In the genomic region with DNA sequence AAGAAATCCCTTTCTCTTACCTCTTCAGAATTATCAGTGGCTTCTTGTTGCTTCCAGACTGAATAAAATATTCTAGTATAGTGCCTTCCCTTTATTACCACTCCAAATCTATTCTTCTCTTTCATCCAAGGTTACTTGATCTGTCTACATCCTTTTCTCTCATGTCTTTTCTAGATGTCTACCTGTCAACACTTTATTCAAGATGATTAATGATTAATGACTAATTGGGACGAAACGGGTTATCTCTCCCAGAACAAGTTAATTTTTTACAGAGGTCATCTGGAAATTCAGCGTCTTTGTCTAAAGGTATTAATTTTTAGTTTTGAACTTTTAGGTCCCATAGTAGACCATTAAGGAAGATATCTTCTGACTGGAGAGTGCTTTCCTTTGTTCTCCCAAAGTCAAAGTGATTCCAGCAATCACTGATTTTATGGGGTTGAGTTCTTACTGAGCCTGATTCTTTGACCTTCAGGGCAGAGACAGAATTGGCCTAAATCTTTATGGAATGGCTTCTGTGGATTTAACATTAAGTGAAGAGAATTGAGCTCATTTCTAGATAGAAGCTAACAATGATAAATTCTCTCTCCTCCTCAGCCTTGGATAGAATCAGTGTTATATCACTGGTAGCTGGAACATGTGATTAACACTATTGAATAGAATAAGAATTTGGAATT, we compare ENCODE assay signal across 22 cellular contexts. TPM values are rescaled to one million over a fixed set of nuclear protein-coding genes. Genes with fewer than 3 reads are reported as not detected.
DNase-seq lines count a peak whose midpoint lies in the region; ATAC-seq, FAIRE-seq and TF ChIP-seq lines count a peak whose summit lies in the region.
"Had no signal": no experiment of that assay in that cellular context is flagged by ENCODE, and none has a peak within 500 bp of the region (broad histone marks: within the 10 kb centered on the region; RNA-seq: fewer than 3 reads in every experiment).

No MANE protein-coding gene starts in this region.

- TF ChIP-seq RAD21 in K562 (CRISPR knock-in tag; conservative IDR thresholded peaks at IDR 0.05 in 1 of 2, IDR thresholded peaks at IDR 0.05 in 1 of 2), result no peak

- H3K9me3 ChIP-seq in K562 (replicated peaks; ENCODE audit: control insufficient read depth, insufficient read depth, low read depth, low read length), result no peaks in the 10 kb centered on the region
- H3K9me3 ChIP-seq: BLaER1 had no signal

- POLR2A ChIA-PET in K562 (lab: Yijun Ruan, JAX), result no interaction called here

- no peak overlapping the region for H3K4me2 ChIP-seq in K562 (ENCODE audit: insufficient read depth, low read length)
- H3K4me2 ChIP-seq: BLaER1, GM23338 had no signal

- H3K4me1 Mint-ChIP-seq in activated T-cell treated with anti-CD3 and anti-CD28 coated beads, Interleukin-2, amount 50 U/mL, for 72 hours (ENCODE audit: low read depth), result no peaks in the 10 kb centered on the region
- H3K4me1 Mint-ChIP-seq: CD14-positive monocyte; CD4-positive, alpha-beta memory T cell; GM23338 had no signal

- H3K27ac ChIP-seq in K562 (ENCODE audit: extremely low read depth, low read depth, low read length), result no peak overlapping the region
- H3K27ac ChIP-seq: BLaER1 had no signal

- FAIRE-seq in K562 (lab: Jason Lieb, UNC), result no peak
- FAIRE-seq: GM12891, GM19239, H54 had no signal

- H3K9ac ChIP-seq in K562 (ENCODE audit: insufficient read depth in 1 of 2, low read depth in 2 of 2, low read length in 2 of 2), result no peak overlapping the region
- H3K9ac ChIP-seq: BLaER1 had no signal

- TF ChIP-seq EP300 in K562 (IDR thresholded peaks at IDR 0.05; ENCODE audit: low read length), result no peak

- in situ Hi-C loops in K562 (cut with MboI), result no loop called here

- TF ChIP-seq POLR2A in K562 (conservative IDR thresholded peaks at IDR 0.05), result no peak

- H4K20me1 ChIP-seq in K562 (replicated peaks; ENCODE audit: control insufficient read depth, insufficient read depth, low read length), result no peaks in the 10 kb centered on the region
- H4K20me1 ChIP-seq: BLaER1 had no signal

- H3K27me3 ChIP-seq in K562 (ENCODE audit: control insufficient read depth in 2 of 2, insufficient read depth in 2 of 2, low read length in 2 of 2), result no peaks in the 10 kb centered on the region

- H3K4me3 ChIP-seq in K562, result no peak overlapping the region
- H3K4me3 ChIP-seq: BLaER1, GM23338 had no signal

- CTCF ChIA-PET in K562 (lab: Yijun Ruan, JAX; ENCODE audit: low intra/inter-chr PET ratio), result no interaction called here

- WGBS in K562 (ENCODE audit: insufficient coverage, low coverage, missing lambda C conversion rate), result 16% methylated on average over 3 of the region's 3 CpGs

- no peaks in the 10 kb centered on the region for H3K9me1 ChIP-seq in K562 (ENCODE audit: control insufficient read depth, insufficient read depth, low read length)

- no peak for DNase-seq in activated T-cell treated with anti-CD3 and anti-CD28 coated beads, Interleukin-2, amount 50 U/mL, for 72 hours
- no peak for DNase-seq in activated T-cell treated with anti-CD3 and anti-CD28 coated beads for 4 hours
- no peak for DNase-seq in K562 (ENCODE audit: extremely low read depth in 1 of 4, low spot score in 3 of 4)
- peak; percentile 7 for DNase-seq in kidney tubule cell (ENCODE audit: low spot score)
- no peak for DNase-seq in GF-D8 (lab: John Stamatoyannopoulos, UW)
- DNase-seq: 8988T; CD4-positive, alpha-beta memory T cell; DMS153; DND-41; EL; HCEC 1CT; HFFc6 had no signal

- H3K4me1 ChIP-seq in K562 (replicated peaks in 1 of 2; ENCODE audit: control insufficient read depth in 2 of 2, insufficient read depth in 2 of 2, low read length in 2 of 2), result no peaks in the 10 kb centered on the region
- H3K4me1 ChIP-seq: BLaER1 had no signal

- peak overlapping the region; percentile 79 for H3K27ac Mint-ChIP-seq in activated T-cell treated with anti-CD3 and anti-CD28 coated beads, Interleukin-2, amount 50 U/mL, for 72 hours
- H3K27ac Mint-ChIP-seq: CD14-positive monocyte; CD4-positive, alpha-beta memory T cell; GM23338; HFFc6 had no signal

- no peak for ATAC-seq in activated T-cell treated with anti-CD3 and anti-CD28 coated beads, Interleukin-2, amount 50 U/mL, for 72 hours (replicated peaks in 1 of 2)
- ATAC-seq in K562, result no peak
- ATAC-seq in GM21526 (IDR thresholded peaks at IDR 0.05; ENCODE audit: low FRiP score, unreplicated experiment), result no peak
- ATAC-seq in HG03159 (IDR thresholded peaks at IDR 0.05; ENCODE audit: unreplicated experiment), result no peak
- ATAC-seq: GM23338 had no signal

- intact Hi-C loops in K562 (cut with micrococcal nuclease), result no loop called here

- H3K36me3 Mint-ChIP-seq in activated T-cell treated with anti-CD3 and anti-CD28 coated beads, Interleukin-2, amount 50 U/mL, for 72 hours (ENCODE audit: insufficient read depth in 2 of 2), result no peaks in the 10 kb centered on the region
- H3K36me3 Mint-ChIP-seq: CD14-positive monocyte; CD4-positive, alpha-beta memory T cell had no signal

- no TSS peak for BruUV-seq in K562 (replicated peaks; lab: Mats Ljungman, UMichigan)

- H3K79me2 ChIP-seq in K562 (ENCODE audit: control insufficient read depth, insufficient read depth, low read length), result no peaks in the 10 kb centered on the region

- H2AFZ ChIP-seq in K562 (ENCODE audit: low read depth, low read length), result no peak overlapping the region
- H2AFZ ChIP-seq: GM23338 had no signal

- no peaks in the 10 kb centered on the region for H3K36me3 ChIP-seq in K562 (ENCODE audit: control insufficient read depth, insufficient read depth, low read length)
- H3K36me3 ChIP-seq: BLaER1 had no signal

- no peaks in the 10 kb centered on the region for H3K27me3 Mint-ChIP-seq in activated T-cell treated with anti-CD3 and anti-CD28 coated beads, Interleukin-2, amount 50 U/mL, for 72 hours (ENCODE audit: low read depth)

- no peaks in the 10 kb centered on the region for H3K9me3 Mint-ChIP-seq in activated T-cell treated with anti-CD3 and anti-CD28 coated beads, Interleukin-2, amount 50 U/mL, for 72 hours
- H3K9me3 Mint-ChIP-seq: CD4-positive, alpha-beta memory T cell; GM23338 had no signal

- no peak for TF ChIP-seq CTCF in K562 (IDR thresholded peaks at IDR 0.05 in 2 of 3, conservative IDR thresholded peaks at IDR 0.05 in 1 of 3; ENCODE audit: insufficient read depth in 2 of 3, low read depth in 1 of 3, low read length in 3 of 3)

- no peak overlapping the region for H3K4me3 Mint-ChIP-seq in activated T-cell treated with anti-CD3 and anti-CD28 coated beads, Interleukin-2, amount 50 U/mL, for 72 hours
- H3K4me3 Mint-ChIP-seq: CD14-positive monocyte; CD4-positive, alpha-beta memory T cell; GM23338; HFFc6 had no signal

TF ChIP-seq in K562, 482 proteins besides CTCF, POLR2A, EP300 and RAD21:
- TF ChIP-seq, protein P1, sequence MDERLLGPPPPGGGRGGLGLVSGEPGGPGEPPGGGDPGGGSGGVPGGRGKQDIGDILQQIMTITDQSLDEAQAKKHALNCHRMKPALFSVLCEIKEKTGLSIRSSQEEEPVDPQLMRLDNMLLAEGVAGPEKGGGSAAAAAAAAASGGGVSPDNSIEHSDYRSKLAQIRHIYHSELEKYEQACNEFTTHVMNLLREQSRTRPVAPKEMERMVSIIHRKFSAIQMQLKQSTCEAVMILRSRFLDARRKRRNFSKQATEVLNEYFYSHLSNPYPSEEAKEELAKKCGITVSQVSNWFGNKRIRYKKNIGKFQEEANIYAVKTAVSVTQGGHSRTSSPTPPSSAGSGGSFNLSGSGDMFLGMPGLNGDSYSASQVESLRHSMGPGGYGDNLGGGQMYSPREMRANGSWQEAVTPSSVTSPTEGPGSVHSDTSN (CRISPR knock-in tag; IDR thresholded peaks at IDR 0.05; ENCODE audit: low read depth), result no peak
- TF ChIP-seq, protein P1 (tag; conservative IDR thresholded peaks at IDR 0.05; ENCODE audit: low read depth), result peak; percentile 43; the same call in 1 of the 2 replicates
- TF ChIP-seq POLR2G (IDR thresholded peaks at IDR 0.05; ENCODE audit: low read depth, low read length), result no peak

RNA-seq across cellular contexts. Expression of gene TENM1, which starts 20.7 kb away (rescaled TPM):
- total RNA-seq in activated T-cell treated with anti-CD3 and anti-CD28 coated beads, Interleukin-2, amount 50 U/mL, for 72 hours, result under 1 TPM; 0.34 to 0.46 TPM
- total RNA-seq in K562 (2011; cell fraction: chromatin; rRNA removed; ENCODE audit: low replicate concordance), result 7.1 and 22.0 TPM in 2 replicates
- total RNA-seq in K562 (2011; cell fraction: nucleolus; rRNA removed), result 3.2 and 5.5 TPM in 2 replicates
- 7.6 and 7.7 TPM in 2 replicates for total RNA-seq in K562 (2011; cell fraction: nucleoplasm; rRNA removed)
- total RNA-seq in K562 (2014; rRNA removed) (2.9 and 3.8 TPM in 2 replicates), K562 (2014; rRNA removed; fragmentation: Illumina TruSeq; extraction: Trizol) (6.7 and 7.1 TPM in 2 replicates), K562 (2015; rRNA removed; fragmentation: Illumina TruSeq; extraction: Trizol) (6.1 and 6.9 TPM in 2 replicates), K562 (2021) (5.6 and 5.7 TPM in 2 replicates)
- polyA plus RNA-seq in K562 (2011; rRNA removed) (3.0 and 7.4 TPM in 2 replicates), K562 (2014; fragmentation: Illumina TruSeq; extraction: Trizol) (6.1 and 7.5 TPM in 2 replicates), K562 (2014; fragmentation: Nextera tagmentation; extraction: Ambion mirVana) (1 to 10 TPM in 1 of 2 experiments, under 1 TPM in 1; 0.87 to 1.3 TPM), K562 (2014; rRNA removed) (4.5 and 4.7 TPM in 2 replicates)
- polyA plus RNA-seq in K562 (2011; cell fraction: cytosol; rRNA removed), result 0.76 and 2.8 TPM in 2 replicates
- polyA plus RNA-seq in K562 (2011; cell fraction: nucleus; rRNA removed), result 16.8 and 42.2 TPM in 2 replicates
- 4.9 and 13.8 TPM in 2 replicates for polyA plus RNA-seq in K562 (2012)
- polyA minus RNA-seq in K562 (2011; rRNA and poly(A)+ RNA removed), result 4.8 and 12.4 TPM in 2 replicates
- polyA minus RNA-seq in K562 (2011; cell fraction: cytosol; rRNA and poly(A)+ RNA removed), result 1.3 and 2.9 TPM in 2 replicates
- 5.8 and 21.8 TPM in 2 replicates for polyA minus RNA-seq in K562 (2011; cell fraction: nucleus; rRNA and poly(A)+ RNA removed)
- total RNA-seq: G401, HFFc6 had no signal
- polyA plus RNA-seq: AG04450 had no signal
